ENCODE assay signal across 23 cellular contexts in the genomic region with DNA sequence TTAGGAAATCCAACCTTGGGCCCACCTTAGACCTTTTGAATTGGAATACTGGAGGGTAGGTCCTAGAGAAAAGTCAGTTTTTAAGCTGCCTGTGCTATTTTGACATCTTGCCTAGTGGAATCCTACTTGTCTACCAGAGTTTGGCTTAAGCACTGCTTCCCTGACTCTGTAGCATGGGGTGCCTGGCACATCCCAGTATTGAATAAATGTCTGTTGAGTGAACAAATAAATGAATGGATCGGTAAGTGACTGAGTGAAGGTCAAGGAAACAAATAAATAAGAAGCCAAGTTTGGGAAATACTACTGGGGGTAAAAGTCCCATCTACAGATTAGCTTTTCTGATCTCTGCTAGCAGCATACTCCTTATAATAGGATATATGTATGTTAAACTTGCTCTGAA.
"Had no signal": no experiment of that assay in that cellular context is flagged by ENCODE, and none has a peak within 500 bp of the region (broad histone marks: within the 10 kb centered on the region; RNA-seq: fewer than 3 reads in every experiment).

No MANE protein-coding gene starts in this region.

- H3K9me3 ChIP-seq: ovary, psoas muscle, right lobe of liver, sigmoid colon, stomach, tibial artery, transverse colon, upper lobe of right lung, uterus had no signal

- H3K36me3 ChIP-seq: neural progenitor cell, ovary, right lobe of liver, sigmoid colon, stomach, tibial artery, transverse colon, upper lobe of right lung, uterus had no signal

- H3K27me3 ChIP-seq: neural progenitor cell, ovary, right lobe of liver, sigmoid colon, stomach, tibial artery, transverse colon, upper lobe of right lung, uterus had no signal

- H3K4me3 ChIP-seq: neural progenitor cell, ovary, psoas muscle, right lobe of liver, sigmoid colon, stomach, tibial artery, transverse colon, upper lobe of right lung, uterus had no signal

- DNase-seq: natural killer cell; occipital lobe; ovary; posterior cingulate gyrus; psoas muscle; right cardiac atrium; right lobe of liver; sigmoid colon; small intestine; stimulated activated CD4-positive, alpha-beta T cell treated with anti-CD3 and anti-CD28 coated beads, Interleukin-15, amount 100 ng/mL, for 24 hours; stimulated activated CD4-positive, alpha-beta T cell treated with anti-CD3 and anti-CD28 coated beads, Interleukin-2, amount 100 ng/mL, for 24 hours; stimulated activated CD4-positive, alpha-beta T cell treated with anti-CD3 and anti-CD28 coated beads, Interleukin-2, amount 100 ng/mL, for 48 hours; stimulated activated CD4-positive, alpha-beta T cell treated with anti-CD3 and anti-CD28 coated beads, Interleukin-4, amount 100 ng/mL, for 24 hours; stimulated activated naive B cell treated with anti-CD40 and anti-IgM and Interleukin-4, amounts not matched to agents 10 μg/mL and 1 μg/mL and 100 μg/mL, for 72 hours; stimulated activated naive CD4-positive, alpha-beta T cell treated with Interleukin-2 at 50 U/mL for 16 hours; stomach; tibial artery; transverse colon; upper lobe of right lung; uterus had no signal

- H3K4me1 ChIP-seq: neural progenitor cell, parathyroid adenoma, psoas muscle, sigmoid colon, stomach, upper lobe of right lung had no signal

- FAIRE-seq: small intestine had no signal

- H3K27ac ChIP-seq: neural progenitor cell, ovary, parathyroid adenoma, psoas muscle, sigmoid colon, stomach, tibial artery, transverse colon, upper lobe of right lung, uterus had no signal

- ATAC-seq: natural killer cell; psoas muscle; right cardiac atrium; stimulated activated effector memory CD8-positive, alpha-beta T cell treated with anti-CD3 and anti-CD28 coated beads, Interleukin-12 subunit alpha, Interleukin-12 subunit beta, amount 100 ng/mL, for 72 hours; stimulated activated naive B cell treated with anti-CD40 and anti-IgM and Interleukin-4, amounts not matched to agents 10 μg/mL and 1 μg/mL and 100 μg/mL, for 72 hours; upper lobe of right lung had no signal
